In genomic region chr10:78696791-78697420, GRCh38 we compare ENCODE assay signal across 16 cellular contexts.
DNase-seq lines count a peak whose midpoint lies in the region; ATAC-seq and TF ChIP-seq lines count a peak whose summit lies in the region.
"Had no signal": no experiment of that assay in that cellular context is flagged by ENCODE, and none has a peak within 500 bp of the region (broad histone marks: within the 10 kb centered on the region; RNA-seq: fewer than 3 reads in every experiment).

No MANE protein-coding gene starts in this region.

- DNase-seq in activated CD8-positive, alpha-beta memory T cell treated with anti-CD3 and anti-CD28 coated beads for 24 hours: peak; percentile 15
- no peak for DNase-seq in activated CD8-positive, alpha-beta memory T cell treated with anti-CD3 and anti-CD28 coated beads, Interleukin-2, amount 50 U/mL, for 4 hours
- DNase-seq in sigmoid colon (no peak), GM03348 (ENCODE audit: low spot score) (no peak), mesenteric fat pad (ENCODE audit: low spot score) (no peak), COR-L47 (lab: John Stamatoyannopoulos, UW) (no peak)
- DNase-seq: GF-D8, KG1, NCI-H2107, NCI-H345, NCI-H69 had no signal

- H3K27ac ChIP-seq in gastroesophageal sphincter (peak overlapping the region; percentile 62 to 89 (median 80)), sigmoid colon (peak overlapping the region; percentile 25 to 83 (median 50))
- H3K27ac ChIP-seq: A549, C4-2B had no signal

- H3K9me3 ChIP-seq in gastroesophageal sphincter: no peaks in the 10 kb centered on the region
- H3K9me3 ChIP-seq in sigmoid colon: no peaks in the 10 kb centered on the region
- H3K9me3 ChIP-seq: A549 had no signal

- H3K36me3 ChIP-seq in gastroesophageal sphincter (no peaks in the 10 kb centered on the region), sigmoid colon (no peaks in the 10 kb centered on the region)

- 20% methylated on average over 3 of the region's 5 CpGs; no CpG with 5 or more reads in 1 of the 2 donors for WGBS in gastroesophageal sphincter (ENCODE audit: low coverage in 1 of 2), 2 donors
- 78 to 82% methylated on average over 5 of the region's 5 CpGs for WGBS in sigmoid colon, 2 donors

- H3K27me3 ChIP-seq in gastroesophageal sphincter (no peaks in the 10 kb centered on the region), sigmoid colon (no peaks in the 10 kb centered on the region)

- TF ChIP-seq POLR2A in gastroesophageal sphincter (IDR thresholded peaks at IDR 0.05) (no peak), sigmoid colon (IDR thresholded peaks at IDR 0.05) (no peak)

- H3K4me3 ChIP-seq in gastroesophageal sphincter (no peak overlapping the region), sigmoid colon (no peak overlapping the region)
- H3K4me3 ChIP-seq: A549 had no signal

- intact Hi-C loops in sigmoid colon (cut with DNase I): no loop called here

- ATAC-seq in gastroesophageal sphincter (peak; percentile 90), GM19328 (IDR thresholded peaks at IDR 0.05; ENCODE audit: unreplicated experiment) (no peak)
- ATAC-seq: A549, Panc1 had no signal

- TF ChIP-seq EP300 in gastroesophageal sphincter (IDR thresholded peaks at IDR 0.05) (peak; percentile 91), sigmoid colon (IDR thresholded peaks at IDR 0.05) (peak in 2 of 4 donors; percentile 13 to 87)

- TF ChIP-seq CTCF in gastroesophageal sphincter (IDR thresholded peaks at IDR 0.05) (no peak), sigmoid colon (IDR thresholded peaks at IDR 0.05) (no peak)

- H3K4me1 ChIP-seq in gastroesophageal sphincter (peaks cover 5 to 61% (median 12%) of the 10 kb centered on the region in 3 donors), sigmoid colon (peaks cover 0 to 14% (median 12%) of the 10 kb centered on the region in 4 donors)
- H3K4me1 ChIP-seq: A549 had no signal
